ENCODE assay signal across 21 cellular contexts in the genomic region with DNA sequence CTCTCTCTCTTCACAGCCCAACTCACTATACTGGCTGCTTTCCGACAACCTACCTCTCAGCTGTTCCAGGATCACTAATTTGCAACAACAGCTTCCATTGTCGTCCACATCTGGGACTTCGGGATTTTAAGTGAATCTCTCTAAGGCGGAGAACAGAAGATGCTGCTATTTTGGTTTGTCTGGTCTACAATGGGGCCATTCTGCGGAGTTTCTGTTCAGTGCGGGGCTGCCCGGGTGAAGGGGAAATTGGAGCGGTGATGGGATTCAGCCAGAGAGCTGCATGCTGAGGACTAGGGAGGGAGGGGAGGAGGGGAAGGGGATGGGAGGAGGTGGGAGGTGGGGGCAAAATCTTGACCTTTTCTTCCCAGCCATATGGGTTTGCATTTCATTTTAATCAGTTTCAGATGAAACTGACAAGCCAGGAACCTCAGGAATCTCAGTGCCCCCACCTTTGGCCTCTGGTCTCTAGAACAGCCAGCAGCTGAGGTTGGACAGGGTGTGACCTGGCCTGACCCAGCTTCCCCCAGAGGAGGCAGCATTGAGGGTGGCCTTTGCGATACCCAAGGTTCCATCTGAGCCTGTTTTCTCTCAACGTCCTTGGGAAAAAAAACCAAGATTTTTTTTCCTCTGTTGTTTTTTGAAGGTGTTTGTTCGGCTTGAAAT. TPM values are rescaled to one million over a fixed set of nuclear protein-coding genes. Genes with fewer than 3 reads are reported as not detected.
DNase-seq lines count a peak whose midpoint lies in the region; ATAC-seq, FAIRE-seq and TF ChIP-seq lines count a peak whose summit lies in the region.
"Had no signal": no experiment of that assay in that cellular context is flagged by ENCODE, and none has a peak within 500 bp of the region (broad histone marks: within the 10 kb centered on the region; RNA-seq: fewer than 3 reads in every experiment).

No MANE protein-coding gene starts in this region.

- H3K9me3 Mint-ChIP-seq in WTC11, result no peaks in the 10 kb centered on the region
- H3K9me3 Mint-ChIP-seq: memory B cell had no signal

- no peaks in the 10 kb centered on the region for H3K36me3 Mint-ChIP-seq in WTC11
- H3K36me3 Mint-ChIP-seq: memory B cell had no signal

- no peaks in the 10 kb centered on the region for H3K79me2 ChIP-seq in parathyroid adenoma

- peak overlapping the region; percentile 55; the same call in 1 of the 2 replicates for H3K4me3 ChIP-seq in iPS-20b (ENCODE audit: low read length)
- H3K4me3 ChIP-seq in parathyroid adenoma (ENCODE audit: low read depth, low read length), result no peak overlapping the region
- H3K4me3 ChIP-seq in small intestine (ENCODE audit: low read depth in 1 of 2, low read length in 2 of 2), result no peak overlapping the region
- H3K4me3 ChIP-seq: esophagus squamous epithelium, GM23248, thyroid gland had no signal

- no peaks in the 10 kb centered on the region for H3K27me3 ChIP-seq in iPS-20b (ENCODE audit: insufficient read depth, low read length)
- no peaks in the 10 kb centered on the region for H3K27me3 ChIP-seq in parathyroid adenoma (ENCODE audit: control insufficient read depth, insufficient read depth, low read length)
- no peaks in the 10 kb centered on the region for H3K27me3 ChIP-seq in small intestine (ENCODE audit: control insufficient read depth in 2 of 2, insufficient read depth in 2 of 2, low read length in 2 of 2)
- H3K27me3 ChIP-seq: esophagus squamous epithelium, thyroid gland had no signal

- POLR2A ChIA-PET in WTC11 (lab: Charles Lee), result interaction anchor here (0.7 to 1.3 kb wide), 3 partner anchors 11 to 132 kb away, joined by 3 to 5 read pairs (median 4); no protein-coding TSS in a partner anchor

- WGBS in small intestine, 3 donors, result 86 to 94% (median 93%) methylated on average over 11 of the region's 11 CpGs

- ATAC-seq in WTC11, result peak; percentile 51

- peak overlapping the region; percentile 91 for H3K27ac Mint-ChIP-seq in WTC11
- H3K27ac Mint-ChIP-seq: memory B cell had no signal

- peak overlapping the region; percentile 31; the same call in 1 of the 2 replicates for H3K4me3 Mint-ChIP-seq in WTC11
- H3K4me3 Mint-ChIP-seq: memory B cell had no signal

- H2AFZ ChIP-seq in parathyroid adenoma, result peak overlapping the region; percentile 28
- H2AFZ ChIP-seq: GM23248 had no signal

- peaks cover 59% of the 10 kb centered on the region for H3K4me1 Mint-ChIP-seq in WTC11
- H3K4me1 Mint-ChIP-seq: memory B cell had no signal

- H3K4me2 ChIP-seq in parathyroid adenoma (ENCODE audit: low read length), result no peak overlapping the region

- peak overlapping the region; percentile 32; the same call in 1 of the 2 replicates for H3K9ac ChIP-seq in iPS-20b (ENCODE audit: low read depth, low read length)
- no peak overlapping the region for H3K9ac ChIP-seq in parathyroid adenoma
- H3K9ac ChIP-seq: GM23248 had no signal

- DNase-seq in Ammon's horn (ENCODE audit: low spot score), result peak; percentile 41
- DNase-seq in WTC11 (ENCODE audit: low spot score), result peak; percentile 54
- DNase-seq in GM03348 (ENCODE audit: low spot score), result no peak
- DNase-seq in stimulated activated naive CD4-positive, alpha-beta T cell treated with Interleukin-2 at 50 U/mL for 16 hours (lab: John Stamatoyannopoulos, UW), result no peak
- no peak for DNase-seq in GM19238 (ENCODE audit: insufficient read length, low spot score)
- DNase-seq in small intestine, result no peak
- DNase-seq: activated effector memory CD4-positive, alpha-beta T cell treated with anti-CD3 and anti-CD28 coated beads, Interleukin-2, amount 50 U/mL, for 16 hours; aorta; dermis blood vessel endothelial cell; esophagus squamous epithelium; GM23248; NCI-H2029 treated with DMSO at 0.1 percent for 48 hours; NCI-H774; occipital lobe; stimulated activated CD4-positive, alpha-beta T cell treated with anti-CD3 and anti-CD28 coated beads, Interleukin-15, amount 100 ng/mL, for 24 hours; SW 1271; thyroid gland had no signal

- H3K9me3 ChIP-seq in iPS-20b (ENCODE audit: insufficient read depth, low read depth, low read length) (no peaks in the 10 kb centered on the region), parathyroid adenoma (ENCODE audit: control insufficient read depth, low read length) (no peaks in the 10 kb centered on the region), small intestine (ENCODE audit: control insufficient read depth, low read depth) (no peaks in the 10 kb centered on the region)
- H3K9me3 ChIP-seq: esophagus squamous epithelium, thyroid gland had no signal

- FAIRE-seq in small intestine (lab: Jason Lieb, UNC), result no peak
- FAIRE-seq: HTR-8/SVneo had no signal

- H3K36me3 ChIP-seq in iPS-20b (ENCODE audit: insufficient read depth, low read depth, low read length) (no peaks in the 10 kb centered on the region), parathyroid adenoma (ENCODE audit: control insufficient read depth, insufficient read depth, low read length) (no peaks in the 10 kb centered on the region), small intestine (ENCODE audit: control insufficient read depth in 2 of 2, insufficient read depth in 2 of 2, low read length in 2 of 2) (no peaks in the 10 kb centered on the region)
- H3K36me3 ChIP-seq: esophagus squamous epithelium, thyroid gland had no signal

- TF ChIP-seq CTCF in WTC11 (IDR thresholded peaks at IDR 0.05) (no peak), parathyroid adenoma (IDR thresholded peaks at IDR 0.05) (peak; percentile 5)

- CTCF ChIA-PET in WTC11 (lab: Charles Lee), result interaction anchor here (0.6 to 7.0 kb wide), 24 partner anchors 8 to 379 kb away, joined by 3 to 99 read pairs (median 4); a partner anchor contains a TSS

- H3K27me3 Mint-ChIP-seq in WTC11 (ENCODE audit: low read depth), result no peaks in the 10 kb centered on the region; the same call in 1 of the 2 replicates

- H3K4me1 ChIP-seq in iPS-20b (ENCODE audit: insufficient read depth, low read length), result peaks cover 27% of the 10 kb centered on the region
- peaks cover 30% of the 10 kb centered on the region for H3K4me1 ChIP-seq in parathyroid adenoma
- H3K4me1 ChIP-seq in small intestine (ENCODE audit: control insufficient read depth in 2 of 2, insufficient read depth in 1 of 2, low read depth in 1 of 2, low read length in 1 of 2), result peaks cover 0 to 7% of the 10 kb centered on the region in 2 donors

- no peak overlapping the region for H3K27ac ChIP-seq in iPS-20b (ENCODE audit: low read length)
- H3K27ac ChIP-seq in parathyroid adenoma, result no peak overlapping the region
- no peak overlapping the region for H3K27ac ChIP-seq in small intestine (ENCODE audit: low read depth in 1 of 2, low read length in 1 of 2)
- H3K27ac ChIP-seq: GM23248, thyroid gland had no signal

TF ChIP-seq in WTC11, 78 proteins besides CTCF, POLR2A, EP300 and RAD21 (continues in another document):
- TF ChIP-seq SOX15 (CRISPR knock-in tag; IDR thresholded peaks at IDR 0.05), result no peak
- TF ChIP-seq, protein P1, sequence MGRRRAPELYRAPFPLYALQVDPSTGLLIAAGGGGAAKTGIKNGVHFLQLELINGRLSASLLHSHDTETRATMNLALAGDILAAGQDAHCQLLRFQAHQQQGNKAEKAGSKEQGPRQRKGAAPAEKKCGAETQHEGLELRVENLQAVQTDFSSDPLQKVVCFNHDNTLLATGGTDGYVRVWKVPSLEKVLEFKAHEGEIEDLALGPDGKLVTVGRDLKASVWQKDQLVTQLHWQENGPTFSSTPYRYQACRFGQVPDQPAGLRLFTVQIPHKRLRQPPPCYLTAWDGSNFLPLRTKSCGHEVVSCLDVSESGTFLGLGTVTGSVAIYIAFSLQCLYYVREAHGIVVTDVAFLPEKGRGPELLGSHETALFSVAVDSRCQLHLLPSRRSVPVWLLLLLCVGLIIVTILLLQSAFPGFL (CRISPR knock-in tag; IDR thresholded peaks at IDR 0.05; ENCODE audit: borderline replicate concordance), result no peak
- TF ChIP-seq, protein P2, sequence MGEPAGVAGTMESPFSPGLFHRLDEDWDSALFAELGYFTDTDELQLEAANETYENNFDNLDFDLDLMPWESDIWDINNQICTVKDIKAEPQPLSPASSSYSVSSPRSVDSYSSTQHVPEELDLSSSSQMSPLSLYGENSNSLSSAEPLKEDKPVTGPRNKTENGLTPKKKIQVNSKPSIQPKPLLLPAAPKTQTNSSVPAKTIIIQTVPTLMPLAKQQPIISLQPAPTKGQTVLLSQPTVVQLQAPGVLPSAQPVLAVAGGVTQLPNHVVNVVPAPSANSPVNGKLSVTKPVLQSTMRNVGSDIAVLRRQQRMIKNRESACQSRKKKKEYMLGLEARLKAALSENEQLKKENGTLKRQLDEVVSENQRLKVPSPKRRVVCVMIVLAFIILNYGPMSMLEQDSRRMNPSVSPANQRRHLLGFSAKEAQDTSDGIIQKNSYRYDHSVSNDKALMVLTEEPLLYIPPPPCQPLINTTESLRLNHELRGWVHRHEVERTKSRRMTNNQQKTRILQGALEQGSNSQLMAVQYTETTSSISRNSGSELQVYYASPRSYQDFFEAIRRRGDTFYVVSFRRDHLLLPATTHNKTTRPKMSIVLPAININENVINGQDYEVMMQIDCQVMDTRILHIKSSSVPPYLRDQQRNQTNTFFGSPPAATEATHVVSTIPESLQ (CRISPR knock-in tag; IDR thresholded peaks at IDR 0.05), result no peak
- TF ChIP-seq, protein P3, sequence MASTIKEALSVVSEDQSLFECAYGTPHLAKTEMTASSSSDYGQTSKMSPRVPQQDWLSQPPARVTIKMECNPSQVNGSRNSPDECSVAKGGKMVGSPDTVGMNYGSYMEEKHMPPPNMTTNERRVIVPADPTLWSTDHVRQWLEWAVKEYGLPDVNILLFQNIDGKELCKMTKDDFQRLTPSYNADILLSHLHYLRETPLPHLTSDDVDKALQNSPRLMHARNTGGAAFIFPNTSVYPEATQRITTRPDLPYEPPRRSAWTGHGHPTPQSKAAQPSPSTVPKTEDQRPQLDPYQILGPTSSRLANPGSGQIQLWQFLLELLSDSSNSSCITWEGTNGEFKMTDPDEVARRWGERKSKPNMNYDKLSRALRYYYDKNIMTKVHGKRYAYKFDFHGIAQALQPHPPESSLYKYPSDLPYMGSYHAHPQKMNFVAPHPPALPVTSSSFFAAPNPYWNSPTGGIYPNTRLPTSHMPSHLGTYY (CRISPR knock-in tag; IDR thresholded peaks at IDR 0.05), result no peak

RNA-seq across cellular contexts. Expression of a gene that starts 6.9 kb away (rescaled TPM):
- total RNA-seq in WTC11 (2021), result 374 to 395 TPM (median 375 TPM) in 3 replicates
- polyA plus RNA-seq in small intestine, result 100 to 1,000 TPM; 219 to 331 (median 292) TPM

RNA-seq across cellular contexts. Expression of a gene that starts 39.2 kb away (rescaled TPM):
- 60.9 to 66.2 TPM (median 64.4 TPM) in 3 replicates for total RNA-seq in WTC11 (2021)
- 10 to 100 TPM in 1 of 3 donors, 1 to 10 TPM in 2; 7.6 to 39.1 (median 7.8) TPM for polyA plus RNA-seq in small intestine

Comparison
In these comparisons a context has a peak if more than half of its experiments do, and no peak if none do; other contexts are left out.
1. DNase-seq: peak in Ammon's horn (single experiment) and WTC11 (single experiment); none in GM03348 (single experiment), stimulated activated naive CD4-positive, alpha-beta T cell treated with Interleukin-2 at 50 U/mL for 16 hours (single experiment), GM19238 (single experiment) and small intestine (single experiment).